Comparison of ENCODE assay signal across 16 cellular contexts in genomic region chr20:15155848-15156401, GRCh38.
"Had no signal": no experiment of that assay in that cellular context is flagged by ENCODE, and none has a peak within 500 bp of the region (broad histone marks: within the 10 kb centered on the region; RNA-seq: fewer than 3 reads in every experiment).

No MANE protein-coding gene starts in this region.

- H3K27ac Mint-ChIP-seq: activated CD4-positive, alpha-beta memory T cell treated with anti-CD3 and anti-CD28 coated beads, Interleukin-2, amount 10 ng/mL, durations not matched to agents 7 days and 5 days; activated naive CD4-positive, alpha-beta T cell treated with anti-CD3 and anti-CD28 coated beads for 36 hours; natural killer cell had no signal

- H3K4me1 ChIP-seq: spleen, upper lobe of right lung had no signal

- ATAC-seq: activated CD4-positive, CD25-positive, alpha-beta regulatory T cell treated with anti-CD3 and anti-CD28 coated beads, Interleukin-2, amount 50 U/mL, for 24 hours; left colon; natural killer cell; sciatic nerve; upper lobe of right lung had no signal

- H3K27ac ChIP-seq: coronary artery, spleen, upper lobe of right lung had no signal

- H3K27me3 Mint-ChIP-seq: activated CD4-positive, alpha-beta memory T cell treated with anti-CD3 and anti-CD28 coated beads, Interleukin-2, amount 10 ng/mL, durations not matched to agents 7 days and 5 days had no signal

- H3K4me3 ChIP-seq: coronary artery, spleen, upper lobe of right lung had no signal

- H3K9me3 ChIP-seq: upper lobe of right lung had no signal

- H3K27me3 ChIP-seq: spleen, upper lobe of right lung had no signal

- H3K36me3 ChIP-seq: spleen, upper lobe of right lung had no signal

- H3K4me3 Mint-ChIP-seq: activated CD4-positive, alpha-beta memory T cell treated with anti-CD3 and anti-CD28 coated beads, Interleukin-2, amount 10 ng/mL, durations not matched to agents 7 days and 5 days; activated naive CD4-positive, alpha-beta T cell treated with anti-CD3 and anti-CD28 coated beads for 36 hours; natural killer cell had no signal

- DNase-seq: activated CD4-positive, alpha-beta memory T cell treated with anti-CD3 and anti-CD28 coated beads, Interleukin-2, amount 10 ng/mL, durations not matched to agents 7 days and 5 days; activated CD8-positive, alpha-beta memory T cell treated with anti-CD3 and anti-CD28 coated beads, Interleukin-2, amount 50 U/mL, for 48 hours; activated naive CD4-positive, alpha-beta T cell treated with anti-CD3 and anti-CD28 coated beads for 36 hours; effector CD4-positive, alpha-beta T cell; erythroblast; hypothalamus; left colon; natural killer cell; nucleus accumbens; spleen; stimulated activated CD4-positive, alpha-beta T cell treated with anti-CD3 and anti-CD28 coated beads, Interleukin-1b, Interleukin-23, amount 100 ng/mL, for 48 hours; stimulated activated naive CD4-positive, alpha-beta T cell; upper lobe of right lung had no signal

- H3K4me1 Mint-ChIP-seq: activated CD4-positive, alpha-beta memory T cell treated with anti-CD3 and anti-CD28 coated beads, Interleukin-2, amount 10 ng/mL, durations not matched to agents 7 days and 5 days had no signal

- H3K36me3 Mint-ChIP-seq: natural killer cell had no signal
